8 cellular contexts compared by ENCODE assay signal in the genomic region with DNA sequence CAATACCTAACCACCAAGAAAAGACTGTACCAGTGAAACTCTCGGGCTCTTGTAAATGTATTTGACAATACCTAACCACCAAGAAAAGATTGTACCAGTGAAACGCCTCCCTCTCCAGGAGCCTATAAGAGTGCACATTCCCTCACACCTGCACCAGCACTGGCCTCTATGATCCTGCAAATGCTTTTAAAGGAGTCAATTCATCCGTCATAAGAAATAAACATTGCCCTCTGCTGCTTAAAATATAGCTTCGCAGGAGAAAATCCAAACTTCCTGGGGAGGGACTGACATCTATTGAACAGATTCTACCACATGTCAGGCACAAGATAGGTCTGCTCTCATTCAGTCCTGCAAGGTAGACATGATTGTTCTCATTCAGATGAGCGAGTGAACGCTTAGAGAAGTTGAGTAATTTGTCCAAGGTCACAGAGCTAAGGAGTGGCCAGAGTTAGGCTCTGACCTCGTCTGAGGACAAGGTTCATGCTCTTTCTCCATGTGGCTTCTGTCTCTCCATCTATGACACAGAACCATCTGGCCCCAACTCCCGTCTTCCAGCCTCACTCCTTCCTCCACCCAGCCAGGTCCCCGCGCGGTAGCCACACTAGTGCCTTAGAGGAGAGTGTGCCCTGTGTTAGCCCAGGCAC. TPM values are rescaled to one million over a fixed set of nuclear protein-coding genes. Genes with fewer than 3 reads are reported as not detected.
DNase-seq lines count a peak whose midpoint lies in the region; ATAC-seq and TF ChIP-seq lines count a peak whose summit lies in the region.

No MANE protein-coding gene starts in this region.

- DNase-seq in A172 (ENCODE audit: low spot score) (peak; percentile 94), GM06990 (ENCODE audit: extremely low read depth, insufficient read length) (no peak), NCI-H460 (ENCODE audit: extremely low read depth, low read depth) (peak; percentile 53), T47D (ENCODE audit: low read depth in 1 of 2, low spot score in 1 of 2) (peak; percentile 48 to 81), left lobe of liver (ENCODE audit: low spot score) (no peak), posterior cingulate gyrus (no peak)

- ATAC-seq in left lobe of liver = peak; percentile 78
- no peak for ATAC-seq in HG03439 (IDR thresholded peaks at IDR 0.05; ENCODE audit: unreplicated experiment)
- ATAC-seq in GM21717 (IDR thresholded peaks at IDR 0.05; ENCODE audit: unreplicated experiment) = no peak

- no peaks in the 10 kb centered on the region; the same call in 1 of the 2 replicates for H3K27me3 ChIP-seq in GM06990 (replicated peaks; ENCODE audit: control insufficient read depth, insufficient read depth, low read length)

- peak; percentile 10 for TF ChIP-seq CTCF in GM06990 (IDR thresholded peaks at IDR 0.05; ENCODE audit: insufficient read depth, low read length, poor library complexity, severe bottlenecking)

- intact Hi-C loops in posterior cingulate gyrus (cut with DNase I) = no loop called here

- H3K4me3 ChIP-seq in GM06990 (replicated peaks; ENCODE audit: low read depth, low read length) = no peak overlapping the region

- H3K36me3 ChIP-seq in GM06990 (ENCODE audit: control insufficient read depth, insufficient read depth, low read length) = no peaks in the 10 kb centered on the region

- in situ Hi-C loops in T47D (cut with HindIII; ENCODE audit: low pct_unique_long_range_greater_than_20kb, low sequenced_read_pairs) = no loop called here

RNA-seq across cellular contexts. Expression of gene MCFD2, which starts 38.7 kb away (rescaled TPM):
- 211 and 213 TPM in 2 replicates for total RNA-seq in A172 (2014; rRNA removed; shearing (Covaris generic))
- total RNA-seq in NCI-H460 (2014; rRNA removed; shearing (Covaris generic)) = 126 and 127 TPM in 2 replicates
- 66.3 and 79.2 TPM in 2 replicates for polyA plus RNA-seq in NCI-H460 (2014; cell fraction: nucleus; rRNA removed)
- total RNA-seq in left lobe of liver = 161 TPM

Comparison
In these comparisons a context has a peak if more than half of its experiments do, and no peak if none do; other contexts are left out.
1. DNase-seq: peak in A172 (single experiment), NCI-H460 (single experiment) and T47D (2 of 2); none in GM06990 (single experiment), left lobe of liver (single experiment) and posterior cingulate gyrus (0 of 10).